2 cellular contexts compared by ENCODE assay signal in the genomic region with DNA sequence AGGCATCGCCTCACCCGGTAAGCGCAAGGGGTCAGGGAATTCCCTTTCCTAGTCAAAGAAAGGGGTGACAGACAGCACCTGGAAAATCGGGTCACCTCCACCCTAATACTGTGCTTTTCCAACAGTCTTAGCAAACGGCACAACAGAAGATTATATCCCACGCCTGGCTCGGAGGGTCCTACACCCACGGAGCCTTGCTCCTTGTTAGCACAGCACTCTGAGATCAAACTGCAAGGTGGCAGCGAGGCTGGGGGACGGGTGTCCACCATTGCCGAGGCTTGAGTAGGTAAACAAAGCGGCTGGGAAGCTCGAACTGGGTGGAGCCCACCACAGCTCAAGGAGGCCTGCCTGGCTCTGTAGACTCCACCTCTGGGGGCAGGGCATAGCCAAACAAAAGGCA.
DNase-seq lines count a peak whose midpoint lies in the region; ATAC-seq and TF ChIP-seq lines count a peak whose summit lies in the region.
"Not testable (repeated sequence)": the region's sequence is repeated elsewhere in the genome, so short reads cannot be mapped to it uniquely, and the experiment has no call there.

No MANE protein-coding gene starts in this region.

- H3K4me1 ChIP-seq in esophagus muscularis mucosa = peaks cover 23 to 44% (median 36%) of the 10 kb centered on the region in 4 donors
- H3K4me1 ChIP-seq in gastroesophageal sphincter = peaks cover 14 to 41% (median 15%) of the 10 kb centered on the region in 3 donors

- H3K36me3 ChIP-seq in esophagus muscularis mucosa, gastroesophageal sphincter: not testable (repeated sequence)

- H3K27me3 ChIP-seq in esophagus muscularis mucosa, gastroesophageal sphincter: not testable (repeated sequence)

- not testable (repeated sequence) for TF ChIP-seq CTCF in esophagus muscularis mucosa (IDR thresholded peaks at IDR 0.05); gastroesophageal sphincter (IDR thresholded peaks at IDR 0.05)

- H3K4me3 ChIP-seq in esophagus muscularis mucosa, gastroesophageal sphincter: not testable (repeated sequence)

- not testable (repeated sequence) for H3K9me3 ChIP-seq in esophagus muscularis mucosa, gastroesophageal sphincter

- ATAC-seq in gastroesophageal sphincter = not testable (repeated sequence)

- 89% methylated on average over 12 of the region's 13 CpGs for WGBS in esophagus muscularis mucosa
- whole genome bisulfite sequencing in gastroesophageal sphincter (ENCODE audit: low coverage in 1 of 2), 2 donors = 97% methylated on average over 8 of the region's 13 CpGs; no CpG with 5 or more reads in 1 of the 2 donors

- intact Hi-C loops in esophagus muscularis mucosa (cut with DNase I) = not testable (repeated sequence)

- H3K27ac ChIP-seq in esophagus muscularis mucosa (replicated peaks in 1 of 4) (peak overlapping the region; percentile 66 to 75 (median 70)), gastroesophageal sphincter (peak overlapping the region in 3 of 4 donors; percentile 0 to 78 (median 72))

- TF ChIP-seq EP300 in esophagus muscularis mucosa (IDR thresholded peaks at IDR 0.05); gastroesophageal sphincter (IDR thresholded peaks at IDR 0.05): not testable (repeated sequence)

- DNase-seq in esophagus muscularis mucosa (ENCODE audit: extremely low spot score) = not testable (repeated sequence)

- not testable (repeated sequence) for TF ChIP-seq POLR2A in esophagus muscularis mucosa (IDR thresholded peaks at IDR 0.05; ENCODE audit: low read depth); gastroesophageal sphincter (IDR thresholded peaks at IDR 0.05)
